Comparison of ENCODE assay signal across 27 cellular contexts in genomic region chr2:1635826-1636225, GRCh38.
"Had no signal": no experiment of that assay in that cellular context is flagged by ENCODE, and none has a peak within 500 bp of the region (broad histone marks: within the 10 kb centered on the region; RNA-seq: fewer than 3 reads in every experiment).

No MANE protein-coding gene starts in this region.

- H3K79me2 ChIP-seq: parathyroid adenoma had no signal

- H3K27ac ChIP-seq: colonic mucosa, esophagus squamous epithelium, lower lobe of right lung, neutrophil, parathyroid adenoma, prostate gland, right atrium auricular region, suprapubic skin, transverse colon, upper lobe of right lung, uterus had no signal

- H3K9me3 Mint-ChIP-seq: immature natural killer cell; natural killer cell; neural crest cell; stimulated activated naive B cell treated with anti-CD40 and anti-IgM and Interleukin-4, amounts not matched to agents 10 μg/mL and 1 μg/mL and 100 μg/mL, for 72 hours; stimulated activated naive CD8-positive, alpha-beta T cell treated with anti-CD3 and anti-CD28 coated beads, Interleukin-15, Interleukin-2, amounts not matched to agents 100 ng/mL and 50 ng/mL, for 24 hours had no signal

- H3K36me3 ChIP-seq: colonic mucosa, neutrophil, prostate gland, transverse colon, uterus had no signal

- H3K27ac Mint-ChIP-seq: immature natural killer cell; natural killer cell; stimulated activated naive B cell treated with anti-CD40 and anti-IgM and Interleukin-4, amounts not matched to agents 10 μg/mL and 1 μg/mL and 100 μg/mL, for 72 hours; stimulated activated naive CD8-positive, alpha-beta T cell treated with anti-CD3 and anti-CD28 coated beads, Interleukin-15, Interleukin-2, amounts not matched to agents 100 ng/mL and 50 ng/mL, for 24 hours had no signal

- H3K27me3 ChIP-seq: colonic mucosa, neutrophil, right atrium auricular region, suprapubic skin, transverse colon, upper lobe of right lung, uterus had no signal

- H3K4me3 ChIP-seq: colonic mucosa, esophagus squamous epithelium, lower lobe of right lung, prostate gland, right atrium auricular region, suprapubic skin, transverse colon, upper lobe of right lung, uterus had no signal

- H3K4me1 Mint-ChIP-seq: immature natural killer cell, natural killer cell had no signal

- H3K4me1 ChIP-seq: parathyroid adenoma, suprapubic skin, uterus had no signal

- DNase-seq: colonic mucosa; dermis blood vessel endothelial cell; effector memory CD4-positive, alpha-beta T cell; erythroblast; esophagus squamous epithelium; hypothalamus; immature natural killer cell; islet precursor cell; kidney glomerular epithelial cell; left ventricle myocardium superior; lower lobe of right lung; natural killer cell; small intestine; stimulated activated CD4-positive, alpha-beta T cell treated with anti-CD3 and anti-CD28 coated beads, Interleukin-15, amount 100 ng/mL, for 24 hours; stimulated activated CD4-positive, alpha-beta T cell treated with anti-CD3 and anti-CD28 coated beads, Interleukin-2, amount 100 ng/mL, for 48 hours; stimulated activated naive B cell treated with anti-CD40 and anti-IgM and Interleukin-4, amounts not matched to agents 10 μg/mL and 1 μg/mL and 100 μg/mL, for 72 hours; transverse colon; upper lobe of right lung; uterus had no signal

- ATAC-seq: left colon; left ventricle myocardium superior; lower lobe of right lung; natural killer cell; stimulated activated naive B cell treated with anti-CD40 and anti-IgM and Interleukin-4, amounts not matched to agents 10 μg/mL and 1 μg/mL and 100 μg/mL, for 72 hours; upper lobe of right lung had no signal

- H3K4me3 Mint-ChIP-seq: immature natural killer cell; natural killer cell; neural crest cell; stimulated activated naive B cell treated with anti-CD40 and anti-IgM and Interleukin-4, amounts not matched to agents 10 μg/mL and 1 μg/mL and 100 μg/mL, for 72 hours; stimulated activated naive CD8-positive, alpha-beta T cell treated with anti-CD3 and anti-CD28 coated beads, Interleukin-15, Interleukin-2, amounts not matched to agents 100 ng/mL and 50 ng/mL, for 24 hours had no signal

- H2AFZ ChIP-seq: parathyroid adenoma had no signal

- H3K9me3 ChIP-seq: colonic mucosa, esophagus squamous epithelium, lower lobe of right lung, neutrophil, prostate gland, right atrium auricular region, suprapubic skin, transverse colon, upper lobe of right lung, uterus had no signal

- H3K36me3 Mint-ChIP-seq: immature natural killer cell; natural killer cell; stimulated activated naive B cell treated with anti-CD40 and anti-IgM and Interleukin-4, amounts not matched to agents 10 μg/mL and 1 μg/mL and 100 μg/mL, for 72 hours had no signal

- H3K9ac ChIP-seq: parathyroid adenoma had no signal
